ENCODE assay signal across 2 cellular contexts in genomic region chr17:16363749-16364536, GRCh38.
A peak's percentile ranks its signal among the peaks of the same experiment; 100 is the strongest.
TF ChIP-seq lines count a peak whose summit lies in the region.

No MANE protein-coding gene starts in this region.

TF ChIP-seq in HEK293T, 16 proteins besides CTCF, POLR2A, EP300 and RAD21:
- TF ChIP-seq ARNT (IDR thresholded peaks at IDR 0.05) (no peak), NFRKB (IDR thresholded peaks at IDR 0.05) (no peak), L3MBTL2 (conservative IDR thresholded peaks at IDR 0.05) (no peak), ZNF384 (IDR thresholded peaks at IDR 0.05) (no peak), FOXK2 (IDR thresholded peaks at IDR 0.05) (no peak), LEF1 (IDR thresholded peaks at IDR 0.05; ENCODE audit: borderline replicate concordance) (no peak), PKNOX1 (IDR thresholded peaks at IDR 0.05) (no peak), SP1 (IDR thresholded peaks at IDR 0.05) (no peak), FOXM1 (IDR thresholded peaks at IDR 0.05; ENCODE audit: borderline replicate concordance) (no peak), ELF4 (IDR thresholded peaks at IDR 0.05) (no peak), FOXA1 (IDR thresholded peaks at IDR 0.05) (no peak), HDGF (IDR thresholded peaks at IDR 0.05; ENCODE audit: borderline replicate concordance) (no peak), CTBP1 (IDR thresholded peaks at IDR 0.05; ENCODE audit: borderline replicate concordance) (no peak), SUZ12 (IDR thresholded peaks at IDR 0.05) (no peak), BHLHE40 (IDR thresholded peaks at IDR 0.05; ENCODE audit: borderline replicate concordance) (no peak), TARDBP (IDR thresholded peaks at IDR 0.05) (no peak)

TF ChIP-seq in K562, 482 proteins besides CTCF, POLR2A, EP300 and RAD21:
- TF ChIP-seq ZNF384 (IDR thresholded peaks at IDR 0.05; ENCODE audit: low read depth, low read length): no peak
- no peak for TF ChIP-seq RBM15 (IDR thresholded peaks at IDR 0.05; ENCODE audit: insufficient read depth, low read length)
- TF ChIP-seq TFAM (CRISPR knock-in tag; conservative IDR thresholded peaks at IDR 0.05): no peak
- no peak for TF ChIP-seq ZBTB12 (CRISPR knock-in tag; IDR thresholded peaks at IDR 0.05)
- TF ChIP-seq ZNF24 (IDR thresholded peaks at IDR 0.05): peak; percentile 67
- TF ChIP-seq KDM1A (IDR thresholded peaks at IDR 0.05): no peak
- TF ChIP-seq RBFOX2 (IDR thresholded peaks at IDR 0.05; ENCODE audit: low read depth, low read length): no peak
- no peak for TF ChIP-seq NELFE (IDR thresholded peaks at IDR 0.05; ENCODE audit: insufficient read depth, insufficient read length)
- no peak for TF ChIP-seq TCF7L2 (IDR thresholded peaks at IDR 0.05; ENCODE audit: low read depth, low read length)
- no peak for TF ChIP-seq LCOR (CRISPR knock-in tag; IDR thresholded peaks at IDR 0.05)
- TF ChIP-seq SMC3 (conservative IDR thresholded peaks at IDR 0.05; ENCODE audit: insufficient read depth, low read depth, low read length): peak; percentile 63
- TF ChIP-seq MXD1 (CRISPR knock-in tag; IDR thresholded peaks at IDR 0.05; ENCODE audit: borderline replicate concordance, poor library complexity, severe bottlenecking): no peak
- TF ChIP-seq MYNN (IDR thresholded peaks at IDR 0.05): no peak
- TF ChIP-seq MYNN (CRISPR knock-in tag; IDR thresholded peaks at IDR 0.05): no peak
- no peak for TF ChIP-seq DDX20 (tag; IDR thresholded peaks at IDR 0.05; ENCODE audit: low read depth)
- no peak for TF ChIP-seq ZBTB34 (CRISPR knock-in tag; IDR thresholded peaks at IDR 0.05)
- no peak for TF ChIP-seq SMAD4 (CRISPR knock-in tag; conservative IDR thresholded peaks at IDR 0.05)
- TF ChIP-seq ATF7 (IDR thresholded peaks at IDR 0.05): no peak
